In the genomic region with DNA sequence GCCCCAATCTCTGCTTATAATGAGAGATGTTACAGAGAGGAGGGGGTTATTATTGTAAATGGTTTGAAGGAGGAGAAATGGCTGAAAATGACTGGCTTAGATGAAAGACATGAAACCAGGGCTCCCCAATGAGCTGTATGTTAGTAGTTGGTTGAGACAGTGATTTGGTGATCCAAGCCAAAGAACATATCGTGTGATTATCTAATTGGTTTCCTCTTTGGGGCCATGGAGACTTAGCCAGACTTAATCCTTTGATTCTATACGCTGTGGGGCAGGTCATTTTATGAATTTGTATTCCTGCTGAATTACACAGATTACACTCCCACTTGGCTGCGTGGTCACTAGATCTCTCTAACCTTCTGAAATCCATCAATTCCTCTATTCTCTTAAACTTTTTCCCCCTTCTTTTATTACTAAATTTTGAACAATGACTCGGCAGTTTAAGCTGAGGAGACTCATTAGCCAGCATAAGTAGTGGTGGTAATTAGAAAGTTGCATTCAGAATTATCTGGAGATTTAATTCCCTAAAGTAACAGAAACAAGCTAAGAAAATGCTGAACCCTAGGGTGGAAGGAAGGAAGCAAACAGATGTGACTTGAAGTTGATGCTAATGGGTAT, we compare ENCODE assay signal across 20 cellular contexts. TPM values are rescaled to one million over a fixed set of nuclear protein-coding genes. Genes with fewer than 3 reads are reported as not detected.
A peak's percentile ranks its signal among the peaks of the same experiment; 100 is the strongest.
DNase-seq lines count a peak whose midpoint lies in the region; TF ChIP-seq lines count a peak whose summit lies in the region.
"Had no signal": no experiment of that assay in that cellular context is flagged by ENCODE, and none has a peak within 500 bp of the region (broad histone marks: within the 10 kb centered on the region; RNA-seq: fewer than 3 reads in every experiment).

No MANE protein-coding gene starts in this region.

- TF ChIP-seq CTCF in MCF 10A (IDR thresholded peaks at IDR 0.05; ENCODE audit: unreplicated experiment) (no peak), progenitor cell of endocrine pancreas (IDR thresholded peaks at IDR 0.05; ENCODE audit: unreplicated experiment) (no peak), GM13976 (IDR thresholded peaks at IDR 0.05; ENCODE audit: borderline replicate concordance, control extremely low read depth, extremely low read depth, insufficient read depth, missing control alignments) (no peak)

- H3K27me3 Mint-ChIP-seq in MCF 10A (ENCODE audit: insufficient read depth, unreplicated experiment) (no peaks in the 10 kb centered on the region), progenitor cell of endocrine pancreas (no peaks in the 10 kb centered on the region)
- peaks cover 9% of the 10 kb centered on the region for H3K27me3 Mint-ChIP-seq in activated CD4-positive, alpha-beta T cell treated with anti-CD3 and anti-CD28 coated beads, Interleukin-2, amount 10 ng/mL, durations not matched to agents 7 days and 5 days

- H3K27ac Mint-ChIP-seq in MCF 10A (ENCODE audit: low read depth, unreplicated experiment), result peak overlapping the region; percentile 43
- peak overlapping the region; percentile 47 for H3K27ac Mint-ChIP-seq in progenitor cell of endocrine pancreas
- no peak overlapping the region for H3K27ac Mint-ChIP-seq in activated CD4-positive, alpha-beta T cell treated with anti-CD3 and anti-CD28 coated beads, Interleukin-2, amount 10 ng/mL, durations not matched to agents 7 days and 5 days

- DNase-seq in GF-D8 (lab: John Stamatoyannopoulos, UW) (peak; percentile 11), NCI-H524 treated with DMSO at 0.1 percent for 48 hours (lab: John Stamatoyannopoulos, UW) (peak; percentile 84), MCF 10A (ENCODE audit: unreplicated experiment) (no peak), progenitor cell of endocrine pancreas (ENCODE audit: low spot score, unreplicated experiment) (no peak), inferior parietal cortex (ENCODE audit: extremely low spot score) (no peak), GM13976 (ENCODE audit: low spot score) (no peak)
- DNase-seq in activated CD4-positive, alpha-beta T cell treated with anti-CD3 and anti-CD28 coated beads, Interleukin-2, amount 10 ng/mL, durations not matched to agents 7 days and 5 days, result no peak
- DNase-seq: activated CD4-positive, alpha-beta T cell treated with anti-CD3 and anti-CD28 coated beads for 48 hours; activated CD8-positive, alpha-beta memory T cell treated with anti-CD3 and anti-CD28 coated beads, Interleukin-2, amount 50 U/mL, for 4 hours; activated effector memory CD4-positive, alpha-beta T cell treated with anti-CD3 and anti-CD28 coated beads, Interleukin-2, amount 50 U/mL, for 16 hours; adrenal gland; cerebellar nuclear complex; islet precursor cell; NCI-H1048; NCI-H2081 treated with DMSO at 0.1 percent for 48 hours; Peyer's patch; stimulated activated CD4-positive, alpha-beta T cell treated with anti-CD3 and anti-CD28 coated beads, Interleukin-2, amount 100 ng/mL, for 48 hours; T1000 had no signal

- H3K9me3 Mint-ChIP-seq in MCF 10A (ENCODE audit: unreplicated experiment) (no peaks in the 10 kb centered on the region), progenitor cell of endocrine pancreas (ENCODE audit: low read depth) (no peaks in the 10 kb centered on the region)
- no peaks in the 10 kb centered on the region for H3K9me3 Mint-ChIP-seq in activated CD4-positive, alpha-beta T cell treated with anti-CD3 and anti-CD28 coated beads, Interleukin-2, amount 10 ng/mL, durations not matched to agents 7 days and 5 days
- H3K9me3 Mint-ChIP-seq: IgD-negative memory B cell had no signal

- H3K36me3 Mint-ChIP-seq in MCF 10A (ENCODE audit: insufficient read depth, unreplicated experiment) (peaks cover 5% of the 10 kb centered on the region), progenitor cell of endocrine pancreas (ENCODE audit: insufficient read depth) (peaks cover 6% of the 10 kb centered on the region)
- H3K36me3 Mint-ChIP-seq in activated CD4-positive, alpha-beta T cell treated with anti-CD3 and anti-CD28 coated beads, Interleukin-2, amount 10 ng/mL, durations not matched to agents 7 days and 5 days (ENCODE audit: low read depth), result no peaks in the 10 kb centered on the region
- H3K36me3 Mint-ChIP-seq: IgD-negative memory B cell had no signal

- H3K4me3 Mint-ChIP-seq in MCF 10A (ENCODE audit: unreplicated experiment) (no peak overlapping the region), progenitor cell of endocrine pancreas (ENCODE audit: low read depth) (no peak overlapping the region)
- H3K4me3 Mint-ChIP-seq in activated CD4-positive, alpha-beta T cell treated with anti-CD3 and anti-CD28 coated beads, Interleukin-2, amount 10 ng/mL, durations not matched to agents 7 days and 5 days, result no peak overlapping the region
- H3K4me3 Mint-ChIP-seq: IgD-negative memory B cell had no signal

- POLR2A ChIA-PET in MCF 10A (lab: Yijun Ruan, JAX), result interaction anchor here (0.7 to 1.4 kb wide), 2 partner anchors 20 to 53 kb away, joined by 3 read pairs; no protein-coding TSS in a partner anchor
- POLR2A ChIA-PET in activated CD4-positive, alpha-beta T cell treated with anti-CD3 and anti-CD28 coated beads, Interleukin-2, amount 10 ng/mL, durations not matched to agents 7 days and 5 days (lab: Charles Lee), result no interaction called here

- CTCF ChIA-PET in MCF 10A (lab: Yijun Ruan, JAX), result interaction anchor here (0.6 to 1.3 kb wide), 7 partner anchors 9 to 271 kb away, joined by 3 to 5 read pairs (median 3); no protein-coding TSS in a partner anchor
- CTCF ChIA-PET in activated CD4-positive, alpha-beta T cell treated with anti-CD3 and anti-CD28 coated beads, Interleukin-2, amount 10 ng/mL, durations not matched to agents 7 days and 5 days (lab: Charles Lee), result interaction anchor here (1.2 kb wide), 1 partner anchor 10 kb away, joined by 3 read pairs; no protein-coding TSS in a partner anchor

- peaks cover 45% of the 10 kb centered on the region for H3K4me1 Mint-ChIP-seq in MCF 10A (ENCODE audit: insufficient read depth, unreplicated experiment)
- H3K4me1 Mint-ChIP-seq in progenitor cell of endocrine pancreas (ENCODE audit: low read depth), result peaks cover 34% of the 10 kb centered on the region
- H3K4me1 Mint-ChIP-seq in activated CD4-positive, alpha-beta T cell treated with anti-CD3 and anti-CD28 coated beads, Interleukin-2, amount 10 ng/mL, durations not matched to agents 7 days and 5 days, result peaks cover 10% of the 10 kb centered on the region

- intact Hi-C loops in MCF 10A (cut with micrococcal nuclease), result no loop called here

- in situ Hi-C loops in GM13976 (cut with MboI; ENCODE audit: low sequenced_read_pairs, unreplicated experiment), result no loop called here

- no TSS peak for BruUV-seq in MCF 10A (replicated peaks; lab: Mats Ljungman, UMichigan)

RNA-seq across cellular contexts. Expression of gene TTC8, which starts 5.3 kb away (rescaled TPM):
- total RNA-seq in MCF 10A (2022) (20.9 and 23.9 TPM in 2 replicates), progenitor cell of endocrine pancreas (29.7 and 30.0 TPM in 2 replicates)
- total RNA-seq in activated CD4-positive, alpha-beta T cell treated with anti-CD3 and anti-CD28 coated beads, Interleukin-2, amount 10 ng/mL, durations not matched to agents 7 days and 5 days, result 1 to 10 TPM in 1 of 2 experiments, under 1 TPM in 1; 0.79 to 1.5 TPM

RNA-seq across cellular contexts. Expression of gene EML5, which starts 37.0 kb away (rescaled TPM):
- total RNA-seq in MCF 10A (2022), result 0.37 and 0.54 TPM in 2 replicates
- total RNA-seq in progenitor cell of endocrine pancreas, result 6.0 and 6.1 TPM in 2 replicates
- total RNA-seq in activated CD4-positive, alpha-beta T cell treated with anti-CD3 and anti-CD28 coated beads, Interleukin-2, amount 10 ng/mL, durations not matched to agents 7 days and 5 days, result 1 to 10 TPM; 2.6 TPM
- total RNA-seq: myocyte had no signal

Comparison
In these comparisons a context has a peak if more than half of its experiments do, and no peak if none do; other contexts are left out.
1. DNase-seq: peak in GF-D8 (single experiment) and NCI-H524 treated with DMSO at 0.1 percent for 48 hours (single experiment); none in MCF 10A (single experiment), progenitor cell of endocrine pancreas (single experiment), activated CD4-positive, alpha-beta T cell treated with anti-CD3 and anti-CD28 coated beads, Interleukin-2, amount 10 ng/mL, durations not matched to agents 7 days and 5 days (single experiment), inferior parietal cortex (single experiment) and GM13976 (single experiment).